1 cellular context compared by ENCODE assay signal in the genomic region with DNA sequence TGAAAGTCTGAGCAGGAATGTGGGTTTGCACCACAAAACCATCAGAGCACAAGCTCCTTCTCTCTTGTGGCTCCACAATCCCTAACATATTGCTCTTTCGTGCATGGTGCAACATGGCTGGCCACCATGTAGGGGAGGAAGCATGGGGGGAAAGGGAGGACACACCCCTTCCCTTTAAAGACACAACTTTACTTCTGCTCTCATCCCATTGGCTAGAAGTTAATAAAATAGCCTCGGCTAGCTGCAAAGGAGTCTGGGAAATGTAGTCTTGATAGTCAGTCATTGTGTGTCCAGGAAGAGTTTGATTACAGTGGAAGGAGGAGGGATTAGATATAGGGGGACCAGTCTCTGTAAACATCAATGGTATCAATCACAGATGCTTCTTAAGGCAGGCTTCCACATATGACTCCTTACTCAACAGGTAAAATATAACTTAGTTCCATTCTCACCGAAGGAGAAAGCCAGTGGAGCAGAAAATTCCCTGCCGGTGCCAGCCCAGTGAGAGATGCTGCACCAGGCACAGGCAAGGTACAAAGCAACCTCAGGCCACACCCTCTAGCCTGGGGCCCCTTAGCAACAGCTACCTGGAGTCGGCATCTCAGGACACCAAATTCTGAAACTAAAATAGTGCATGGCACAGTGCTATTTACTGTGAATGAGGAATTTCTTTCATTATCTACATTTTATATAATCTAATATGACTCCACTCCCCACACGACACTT.
A peak's percentile ranks its signal among the peaks of the same experiment; 100 is the strongest.
TF ChIP-seq lines count a peak whose summit lies in the region.

No MANE protein-coding gene starts in this region.

TF ChIP-seq in HEK293, 187 proteins besides CTCF, POLR2A, EP300 and RAD21 (continued from another document):
- TF ChIP-seq, protein P1, sequence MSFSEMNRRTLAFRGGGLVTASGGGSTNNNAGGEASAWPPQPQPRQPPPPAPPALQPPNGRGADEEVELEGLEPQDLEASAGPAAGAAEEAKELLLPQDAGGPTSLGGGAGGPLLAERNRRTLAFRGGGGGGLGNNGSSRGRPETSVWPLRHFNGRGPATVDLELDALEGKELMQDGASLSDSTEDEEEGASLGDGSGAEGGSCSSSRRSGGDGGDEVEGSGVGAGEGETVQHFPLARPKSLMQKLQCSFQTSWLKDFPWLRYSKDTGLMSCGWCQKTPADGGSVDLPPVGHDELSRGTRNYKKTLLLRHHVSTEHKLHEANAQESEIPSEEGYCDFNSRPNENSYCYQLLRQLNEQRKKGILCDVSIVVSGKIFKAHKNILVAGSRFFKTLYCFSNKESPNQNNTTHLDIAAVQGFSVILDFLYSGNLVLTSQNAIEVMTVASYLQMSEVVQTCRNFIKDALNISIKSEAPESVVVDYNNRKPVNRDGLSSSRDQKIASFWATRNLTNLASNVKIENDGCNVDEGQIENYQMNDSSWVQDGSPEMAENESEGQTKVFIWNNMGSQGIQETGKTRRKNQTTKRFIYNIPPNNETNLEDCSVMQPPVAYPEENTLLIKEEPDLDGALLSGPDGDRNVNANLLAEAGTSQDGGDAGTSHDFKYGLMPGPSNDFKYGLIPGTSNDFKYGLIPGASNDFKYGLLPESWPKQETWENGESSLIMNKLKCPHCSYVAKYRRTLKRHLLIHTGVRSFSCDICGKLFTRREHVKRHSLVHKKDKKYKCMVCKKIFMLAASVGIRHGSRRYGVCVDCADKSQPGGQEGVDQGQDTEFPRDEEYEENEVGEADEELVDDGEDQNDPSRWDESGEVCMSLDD (tag by site-specific recombination; IDR thresholded peaks at IDR 0.05) = no peak
- peak; percentile 81; the same call in 1 of the 2 replicates for TF ChIP-seq HOXD13 (CRISPR knock-in tag; IDR thresholded peaks at IDR 0.05; ENCODE audit: borderline replicate concordance)
